26 cellular contexts compared by ENCODE assay signal in the genomic region with DNA sequence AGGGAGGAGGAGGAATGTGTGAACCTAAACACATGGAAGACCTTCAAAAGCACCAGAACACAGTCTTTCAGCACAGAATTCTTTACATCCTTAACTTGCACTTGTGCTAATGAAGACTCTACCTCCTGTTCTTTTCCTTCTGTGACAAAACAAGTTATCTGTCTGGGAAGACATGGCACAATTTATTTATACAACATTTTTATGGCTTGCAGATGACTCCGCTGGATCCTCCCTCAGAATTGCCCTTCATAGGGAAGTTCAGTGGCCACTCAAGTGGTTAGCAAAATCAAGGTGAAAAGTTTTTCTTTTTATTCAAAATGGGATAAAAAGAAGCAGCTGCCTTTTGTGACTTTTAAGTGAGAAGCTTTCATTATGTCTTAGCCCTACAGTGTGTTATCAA.
"Had no signal": no experiment of that assay in that cellular context is flagged by ENCODE, and none has a peak within 500 bp of the region (broad histone marks: within the 10 kb centered on the region; RNA-seq: fewer than 3 reads in every experiment).

No MANE protein-coding gene starts in this region.

- H3K27ac Mint-ChIP-seq: endodermal cell; immature natural killer cell; mesothelial cell of epicardium; naive thymus-derived CD4-positive, alpha-beta T cell had no signal

- H3K27ac ChIP-seq: coronary artery, dorsolateral prefrontal cortex, epithelial cell of prostate, esophagus squamous epithelium, gastrocnemius medialis, heart left ventricle, hepatocyte, left lung, lower lobe of right lung had no signal

- H3K27me3 ChIP-seq: dorsolateral prefrontal cortex, esophagus squamous epithelium, gastrocnemius medialis, heart left ventricle, hepatocyte, left lung had no signal

- H3K27me3 Mint-ChIP-seq: effector memory CD8-positive, alpha-beta T cell had no signal

- H3K36me3 ChIP-seq: gastrocnemius medialis had no signal

- H3K4me3 Mint-ChIP-seq: effector memory CD8-positive, alpha-beta T cell; endodermal cell; immature natural killer cell; mesothelial cell of epicardium; naive thymus-derived CD4-positive, alpha-beta T cell had no signal

- H3K9me3 Mint-ChIP-seq: effector memory CD8-positive, alpha-beta T cell; endodermal cell; immature natural killer cell; mesothelial cell of epicardium had no signal

- H3K4me2 ChIP-seq: hepatocyte had no signal

- H3K4me1 ChIP-seq: left lung, lower lobe of right lung had no signal

- H3K4me3 ChIP-seq: coronary artery, dorsolateral prefrontal cortex, esophagus squamous epithelium, gastrocnemius medialis, heart left ventricle, hepatocyte, left lung, lower lobe of right lung had no signal

- H2AFZ ChIP-seq: hepatocyte had no signal

- H3K9me3 ChIP-seq: esophagus squamous epithelium, gastrocnemius medialis, heart left ventricle, left lung, lower lobe of right lung had no signal

- ATAC-seq: effector memory CD8-positive, alpha-beta T cell; esophagus mucosa; gastrocnemius medialis; heart left ventricle; left lung; left ventricle myocardium superior; lower lobe of right lung; naive thymus-derived CD4-positive, alpha-beta T cell had no signal

- DNase-seq: dermis blood vessel endothelial cell; dorsolateral prefrontal cortex; effector CD8-positive, alpha-beta T cell; effector memory CD8-positive, alpha-beta T cell; endodermal cell; erythroblast; esophagus squamous epithelium; foreskin fibroblast; foreskin melanocyte; gastrocnemius medialis; heart left ventricle; hypothalamus; immature natural killer cell; islet precursor cell; kidney; kidney glomerular epithelial cell; left lung; left ventricle myocardium superior; lower lobe of right lung; mesenchymal stem cell; naive thymus-derived CD4-positive, alpha-beta T cell had no signal
